1 cellular context compared by ENCODE assay signal in the genomic region with DNA sequence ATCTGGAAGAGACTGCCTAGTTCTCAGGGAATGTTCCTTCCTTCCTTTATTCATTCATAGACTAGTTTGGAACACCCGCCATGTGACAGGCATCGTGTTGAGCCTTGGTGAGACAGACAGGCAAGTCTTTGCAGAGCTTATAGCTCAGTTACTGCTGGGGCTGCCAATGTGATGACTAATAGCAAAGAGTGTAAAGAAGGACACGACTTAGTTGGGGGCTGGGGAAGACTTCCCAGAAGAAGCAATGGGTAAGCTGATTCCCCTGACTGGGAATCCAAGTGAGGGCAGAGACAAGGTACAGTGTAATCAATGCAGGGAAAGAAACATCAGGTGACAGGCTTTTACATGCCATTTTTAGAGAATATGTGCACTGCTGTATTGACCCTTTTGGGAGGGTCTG.
TF ChIP-seq lines count a peak whose summit lies in the region.

No MANE protein-coding gene starts in this region.

TF ChIP-seq in GM23338, 12 proteins besides CTCF, POLR2A, EP300 and RAD21 (continued from another document):
- TF ChIP-seq, protein P1, sequence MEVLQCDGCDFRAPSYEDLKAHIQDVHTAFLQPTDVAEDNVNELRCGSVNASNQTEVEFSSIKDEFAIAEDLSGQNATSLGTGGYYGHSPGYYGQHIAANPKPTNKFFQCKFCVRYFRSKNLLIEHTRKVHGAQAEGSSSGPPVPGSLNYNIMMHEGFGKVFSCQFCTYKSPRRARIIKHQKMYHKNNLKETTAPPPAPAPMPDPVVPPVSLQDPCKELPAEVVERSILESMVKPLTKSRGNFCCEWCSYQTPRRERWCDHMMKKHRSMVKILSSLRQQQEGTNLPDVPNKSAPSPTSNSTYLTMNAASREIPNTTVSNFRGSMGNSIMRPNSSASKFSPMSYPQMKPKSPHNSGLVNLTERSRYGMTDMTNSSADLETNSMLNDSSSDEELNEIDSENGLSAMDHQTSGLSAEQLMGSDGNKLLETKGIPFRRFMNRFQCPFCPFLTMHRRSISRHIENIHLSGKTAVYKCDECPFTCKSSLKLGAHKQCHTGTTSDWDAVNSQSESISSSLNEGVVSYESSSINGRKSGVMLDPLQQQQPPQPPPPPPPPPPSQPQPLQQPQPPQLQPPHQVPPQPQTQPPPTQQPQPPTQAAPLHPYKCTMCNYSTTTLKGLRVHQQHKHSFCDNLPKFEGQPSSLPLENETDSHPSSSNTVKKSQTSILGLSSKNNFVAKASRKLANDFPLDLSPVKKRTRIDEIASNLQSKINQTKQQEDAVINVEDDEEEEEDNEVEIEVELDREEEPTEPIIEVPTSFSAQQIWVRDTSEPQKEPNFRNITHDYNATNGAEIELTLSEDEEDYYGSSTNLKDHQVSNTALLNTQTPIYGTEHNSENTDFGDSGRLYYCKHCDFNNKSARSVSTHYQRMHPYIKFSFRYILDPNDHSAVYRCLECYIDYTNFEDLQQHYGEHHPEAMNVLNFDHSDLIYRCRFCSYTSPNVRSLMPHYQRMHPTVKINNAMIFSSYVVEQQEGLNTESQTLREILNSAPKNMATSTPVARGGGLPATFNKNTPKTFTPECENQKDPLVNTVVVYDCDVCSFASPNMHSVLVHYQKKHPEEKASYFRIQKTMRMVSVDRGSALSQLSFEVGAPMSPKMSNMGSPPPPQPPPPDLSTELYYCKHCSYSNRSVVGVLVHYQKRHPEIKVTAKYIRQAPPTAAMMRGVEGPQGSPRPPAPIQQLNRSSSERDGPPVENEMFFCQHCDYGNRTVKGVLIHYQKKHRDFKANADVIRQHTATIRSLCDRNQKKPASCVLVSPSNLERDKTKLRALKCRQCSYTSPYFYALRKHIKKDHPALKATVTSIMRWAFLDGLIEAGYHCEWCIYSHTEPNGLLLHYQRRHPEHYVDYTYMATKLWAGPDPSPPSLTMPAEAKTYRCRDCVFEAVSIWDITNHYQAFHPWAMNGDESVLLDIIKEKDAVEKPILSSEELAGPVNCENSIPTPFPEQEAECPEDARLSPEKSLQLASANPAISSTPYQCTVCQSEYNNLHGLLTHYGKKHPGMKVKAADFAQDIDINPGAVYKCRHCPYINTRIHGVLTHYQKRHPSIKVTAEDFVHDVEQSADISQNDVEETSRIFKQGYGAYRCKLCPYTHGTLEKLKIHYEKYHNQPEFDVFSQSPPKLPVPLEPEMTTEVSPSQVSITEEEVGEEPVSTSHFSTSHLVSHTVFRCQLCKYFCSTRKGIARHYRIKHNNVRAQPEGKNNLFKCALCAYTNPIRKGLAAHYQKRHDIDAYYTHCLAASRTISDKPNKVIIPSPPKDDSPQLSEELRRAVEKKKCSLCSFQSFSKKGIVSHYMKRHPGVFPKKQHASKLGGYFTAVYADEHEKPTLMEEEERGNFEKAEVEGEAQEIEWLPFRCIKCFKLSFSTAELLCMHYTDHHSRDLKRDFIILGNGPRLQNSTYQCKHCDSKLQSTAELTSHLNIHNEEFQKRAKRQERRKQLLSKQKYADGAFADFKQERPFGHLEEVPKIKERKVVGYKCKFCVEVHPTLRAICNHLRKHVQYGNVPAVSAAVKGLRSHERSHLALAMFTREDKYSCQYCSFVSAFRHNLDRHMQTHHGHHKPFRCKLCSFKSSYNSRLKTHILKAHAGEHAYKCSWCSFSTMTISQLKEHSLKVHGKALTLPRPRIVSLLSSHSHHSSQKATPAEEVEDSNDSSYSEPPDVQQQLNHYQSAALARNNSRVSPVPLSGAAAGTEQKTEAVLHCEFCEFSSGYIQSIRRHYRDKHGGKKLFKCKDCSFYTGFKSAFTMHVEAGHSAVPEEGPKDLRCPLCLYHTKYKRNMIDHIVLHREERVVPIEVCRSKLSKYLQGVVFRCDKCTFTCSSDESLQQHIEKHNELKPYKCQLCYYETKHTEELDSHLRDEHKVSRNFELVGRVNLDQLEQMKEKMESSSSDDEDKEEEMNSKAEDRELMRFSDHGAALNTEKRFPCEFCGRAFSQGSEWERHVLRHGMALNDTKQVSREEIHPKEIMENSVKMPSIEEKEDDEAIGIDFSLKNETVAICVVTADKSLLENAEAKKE (CRISPR knock-in tag; IDR thresholded peaks at IDR 0.05): no peak
- TF ChIP-seq ZNF114 (CRISPR knock-in tag; IDR thresholded peaks at IDR 0.05): no peak
